In genomic region chr6:34657307-34657978, GRCh38 we compare ENCODE assay signal across 7 cellular contexts. TPM values are rescaled to one million over a fixed set of nuclear protein-coding genes. Genes with fewer than 3 reads are reported as not detected.
DNase-seq lines count a peak whose midpoint lies in the region; ATAC-seq and TF ChIP-seq lines count a peak whose summit lies in the region.

No MANE protein-coding gene starts in this region.

- TF ChIP-seq CTCF in WI38 (IDR thresholded peaks at IDR 0.05; ENCODE audit: low read depth, low read length): no peak
- no peak for TF ChIP-seq CTCF in fibroblast of pulmonary artery (IDR thresholded peaks at IDR 0.05; ENCODE audit: low read length, missing control alignments)

- DNase-seq in GM04504 (ENCODE audit: low read depth) (peak; percentile 79), MV-4-11 (lab: John Stamatoyannopoulos, UW) (peak; percentile 12), fibroblast of pulmonary artery (ENCODE audit: low read depth) (peak; percentile 85), occipital lobe (lab: John Stamatoyannopoulos, UW) (peak; percentile 16), islet precursor cell (no peak)

- ATAC-seq in HG03432 (IDR thresholded peaks at IDR 0.05; ENCODE audit: unreplicated experiment): no peak

- H3K4me3 ChIP-seq in WI38 (ENCODE audit: low read depth, low read length): peak overlapping the region; percentile 58
- peak overlapping the region; percentile 64 for H3K4me3 ChIP-seq in fibroblast of pulmonary artery (replicated peaks; ENCODE audit: low read depth, low read length)

RNA-seq across cellular contexts. Expression of gene ILRUN, which starts 39.1 kb away (rescaled TPM):
- total RNA-seq in occipital lobe: 21.7 TPM
